8 cellular contexts compared by ENCODE assay signal in the genomic region with DNA sequence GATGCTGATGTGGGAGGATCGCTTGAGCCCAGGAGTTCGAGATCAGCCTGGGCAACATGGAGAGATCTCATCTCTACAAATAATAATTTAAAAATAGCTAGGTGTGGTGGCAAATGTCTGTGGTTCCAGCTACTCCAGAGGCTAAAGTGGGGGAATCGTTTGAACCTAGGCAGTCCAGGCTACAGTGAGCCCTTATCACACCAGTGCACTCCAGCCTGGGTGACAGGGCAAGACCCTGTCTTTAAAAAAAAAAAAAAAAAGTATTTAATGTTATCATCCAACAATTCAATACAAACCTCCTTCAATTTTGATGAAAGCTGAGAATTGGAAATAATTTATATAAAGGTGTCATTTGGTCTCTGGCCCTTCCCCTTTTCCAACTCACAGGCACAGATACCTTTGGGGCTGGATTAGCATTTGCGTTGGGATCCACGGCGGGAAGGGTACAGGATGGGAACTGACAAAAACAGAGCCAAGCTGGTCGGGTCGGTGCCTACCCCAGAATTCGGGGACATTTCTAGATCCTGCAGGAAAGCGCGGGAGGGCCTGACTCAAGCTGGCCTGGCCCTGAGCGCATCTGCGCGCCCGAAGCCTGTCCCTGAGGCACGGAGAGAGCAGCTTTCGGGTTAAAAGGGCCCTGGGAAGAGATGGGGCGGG. TPM values are rescaled to one million over a fixed set of nuclear protein-coding genes. Genes with fewer than 3 reads are reported as not detected.
A peak's percentile ranks its signal among the peaks of the same experiment; 100 is the strongest.
DNase-seq lines count a peak whose midpoint lies in the region; ATAC-seq and TF ChIP-seq lines count a peak whose summit lies in the region.

No MANE protein-coding gene starts in this region.

- peak overlapping the region; percentile 92 for H3K4me3 Mint-ChIP-seq in activated CD4-positive, alpha-beta T cell treated with anti-CD3 and anti-CD28 coated beads, Interleukin-2, amount 10 ng/mL, durations not matched to agents 7 days and 5 days

- TF ChIP-seq POLR2A in stomach (IDR thresholded peaks at IDR 0.05) = no peak

- no peaks in the 10 kb centered on the region for H3K9me3 ChIP-seq in stomach

- H3K27me3 Mint-ChIP-seq in activated CD4-positive, alpha-beta T cell treated with anti-CD3 and anti-CD28 coated beads, Interleukin-2, amount 10 ng/mL, durations not matched to agents 7 days and 5 days = no peaks in the 10 kb centered on the region

- peak overlapping the region; percentile 97 for H3K27ac Mint-ChIP-seq in activated CD4-positive, alpha-beta T cell treated with anti-CD3 and anti-CD28 coated beads, Interleukin-2, amount 10 ng/mL, durations not matched to agents 7 days and 5 days
- H3K27ac Mint-ChIP-seq in activated naive CD4-positive, alpha-beta T cell treated with anti-CD3 and anti-CD28 coated beads, Interleukin-2, amount 50 U/mL, for 72 hours = peak overlapping the region; percentile 96 to 99

- no peaks in the 10 kb centered on the region for H3K9me3 Mint-ChIP-seq in activated CD4-positive, alpha-beta T cell treated with anti-CD3 and anti-CD28 coated beads, Interleukin-2, amount 10 ng/mL, durations not matched to agents 7 days and 5 days
- H3K9me3 Mint-ChIP-seq in activated naive CD4-positive, alpha-beta T cell treated with anti-CD3 and anti-CD28 coated beads, Interleukin-2, amount 50 U/mL, for 72 hours = no peaks in the 10 kb centered on the region

- CTCF ChIA-PET in activated CD4-positive, alpha-beta T cell treated with anti-CD3 and anti-CD28 coated beads, Interleukin-2, amount 10 ng/mL, durations not matched to agents 7 days and 5 days (lab: Charles Lee) = interaction anchor here (0.6 to 1.3 kb wide), 6 partner anchors 8 to 340 kb away, joined by 3 to 5 read pairs (median 3); a partner anchor contains a TSS

- peak overlapping the region; percentile 83 to 95 (median 92) for H3K27ac ChIP-seq in stomach

- peak overlapping the region; percentile 88 to 97 (median 94) for H3K4me3 ChIP-seq in stomach

- POLR2A ChIA-PET in activated CD4-positive, alpha-beta T cell treated with anti-CD3 and anti-CD28 coated beads, Interleukin-2, amount 10 ng/mL, durations not matched to agents 7 days and 5 days (lab: Charles Lee) = interaction anchor here (1.9 kb wide), 1 partner anchor 52 kb away, joined by 6 read pairs; no protein-coding TSS in a partner anchor

- no peak for TF ChIP-seq EP300 in stomach (IDR thresholded peaks at IDR 0.05)

- WGBS in stomach, 5 donors = 15 to 18% (median 17%) methylated on average over 18 of the region's 18 CpGs

- ATAC-seq in HG03196 (IDR thresholded peaks at IDR 0.05; ENCODE audit: unreplicated experiment) (peak; percentile 15), HG03469 (IDR thresholded peaks at IDR 0.05; ENCODE audit: unreplicated experiment) (no peak)
- ATAC-seq in activated naive CD4-positive, alpha-beta T cell treated with anti-CD3 and anti-CD28 coated beads, Interleukin-2, amount 50 U/mL, for 72 hours = peak; percentile 26 to 28

- H3K27me3 ChIP-seq in stomach = no peaks in the 10 kb centered on the region

- peaks cover 28% of the 10 kb centered on the region for H3K4me1 Mint-ChIP-seq in activated CD4-positive, alpha-beta T cell treated with anti-CD3 and anti-CD28 coated beads, Interleukin-2, amount 10 ng/mL, durations not matched to agents 7 days and 5 days

- TF ChIP-seq CTCF in stomach (IDR thresholded peaks at IDR 0.05) = no peak

- DNase-seq in activated CD4-positive, alpha-beta T cell treated with anti-CD3 and anti-CD28 coated beads, Interleukin-2, amount 10 ng/mL, durations not matched to agents 7 days and 5 days = no peak
- no peak for DNase-seq in activated CD4-positive, alpha-beta T cell treated with anti-CD3 and anti-CD28 coated beads for 4 hours
- no peak for DNase-seq in activated naive CD4-positive, alpha-beta T cell treated with anti-CD3 and anti-CD28 coated beads, Interleukin-2, amount 50 U/mL, for 72 hours (ENCODE audit: low spot score in 2 of 2)
- peak; percentile 56 for DNase-seq in iPS-NIHi7 (ENCODE audit: extremely low spot score)
- DNase-seq in stomach = peak; percentile 4
- no peak for DNase-seq in SIG-M5 treated with dmso at 0.1 percent for 504 hours (lab: John Stamatoyannopoulos, UW; ENCODE audit: unreplicated experiment)

- H3K36me3 ChIP-seq in stomach = no peaks in the 10 kb centered on the region

- peaks cover 23 to 44% (median 38%) of the 10 kb centered on the region in 4 donors for H3K4me1 ChIP-seq in stomach

- H3K36me3 Mint-ChIP-seq in activated CD4-positive, alpha-beta T cell treated with anti-CD3 and anti-CD28 coated beads, Interleukin-2, amount 10 ng/mL, durations not matched to agents 7 days and 5 days (ENCODE audit: low read depth) = peaks cover 18% of the 10 kb centered on the region
- peaks cover 11 to 26% of the 10 kb centered on the region in 2 donors for H3K36me3 Mint-ChIP-seq in activated naive CD4-positive, alpha-beta T cell treated with anti-CD3 and anti-CD28 coated beads, Interleukin-2, amount 50 U/mL, for 72 hours

- intact Hi-C loops in stomach (cut with DNase I; ENCODE audit: low total_unique reads) = no loop called here

RNA-seq across cellular contexts. Expression of a gene that starts 0.9 kb away (rescaled TPM):
- 100 to 1,000 TPM; 135 to 139 TPM for total RNA-seq in activated CD4-positive, alpha-beta T cell treated with anti-CD3 and anti-CD28 coated beads, Interleukin-2, amount 10 ng/mL, durations not matched to agents 7 days and 5 days
- 100 to 1,000 TPM; 111 to 123 TPM for total RNA-seq in activated naive CD4-positive, alpha-beta T cell treated with anti-CD3 and anti-CD28 coated beads, Interleukin-2, amount 50 U/mL, for 72 hours
- total RNA-seq in stomach = 10 to 100 TPM; 14.6 to 45.5 (median 23.5) TPM
- polyA plus RNA-seq in stomach = 10 to 100 TPM; 11.6 to 14.8 (median 13.7) TPM

RNA-seq across cellular contexts. Expression of a gene that starts 26.3 kb away (rescaled TPM):
- total RNA-seq in activated CD4-positive, alpha-beta T cell treated with anti-CD3 and anti-CD28 coated beads, Interleukin-2, amount 10 ng/mL, durations not matched to agents 7 days and 5 days = not detected
- total RNA-seq in activated naive CD4-positive, alpha-beta T cell treated with anti-CD3 and anti-CD28 coated beads, Interleukin-2, amount 50 U/mL, for 72 hours = under 1 TPM in 1 of 2 donors, not detected in 1; 0.08 TPM
- total RNA-seq in stomach = 1 to 10 TPM in 1 of 5 donors, under 1 TPM in 4; 0.37 to 2.3 (median 0.72) TPM
- under 1 TPM in 2 of 3 donors, not detected in 1; 0.20 to 0.31 TPM for polyA plus RNA-seq in stomach

RNA-seq across cellular contexts. Expression of a gene that starts 51.3 kb away (rescaled TPM):
- 10 to 100 TPM; 22.3 to 23.8 TPM for total RNA-seq in activated CD4-positive, alpha-beta T cell treated with anti-CD3 and anti-CD28 coated beads, Interleukin-2, amount 10 ng/mL, durations not matched to agents 7 days and 5 days
- total RNA-seq in activated naive CD4-positive, alpha-beta T cell treated with anti-CD3 and anti-CD28 coated beads, Interleukin-2, amount 50 U/mL, for 72 hours = 10 to 100 TPM; 10.1 to 27.3 TPM
- 10 to 100 TPM in 3 of 5 donors, 1 to 10 TPM in 2; 7.0 to 26.6 (median 10.4) TPM for total RNA-seq in stomach
- 10 to 100 TPM; 18.9 to 20.9 (median 20.9) TPM for polyA plus RNA-seq in stomach

Comparison
In these comparisons a context has a peak if more than half of its experiments do, and no peak if none do; other contexts are left out.
1. DNase-seq: peak in iPS-NIHi7 (single experiment) and stomach (single experiment); none in activated CD4-positive, alpha-beta T cell treated with anti-CD3 and anti-CD28 coated beads, Interleukin-2, amount 10 ng/mL, durations not matched to agents 7 days and 5 days (single experiment), activated CD4-positive, alpha-beta T cell treated with anti-CD3 and anti-CD28 coated beads for 4 hours (0 of 2), activated naive CD4-positive, alpha-beta T cell treated with anti-CD3 and anti-CD28 coated beads, Interleukin-2, amount 50 U/mL, for 72 hours (0 of 2) and SIG-M5 treated with dmso at 0.1 percent for 504 hours (single experiment).